In genomic region chr17:27332052-27332403, GRCh38 we compare ENCODE assay signal across 8 cellular contexts. TPM values are rescaled to one million over a fixed set of nuclear protein-coding genes. Genes with fewer than 3 reads are reported as not detected.
A peak's percentile ranks its signal among the peaks of the same experiment; 100 is the strongest.
DNase-seq lines count a peak whose midpoint lies in the region; ATAC-seq, FAIRE-seq and TF ChIP-seq lines count a peak whose summit lies in the region.

No MANE protein-coding gene starts in this region.

- dilution Hi-C loops in keratinocyte (cut with MboI; ENCODE audit: extremely low pct_ligation_motif_present, low sequenced_read_pairs) = no loop called here

- peak overlapping the region; percentile 28 for H3K9ac ChIP-seq in keratinocyte (ENCODE audit: control insufficient read depth, extremely low read depth, insufficient read depth, low read length)

- no peaks in the 10 kb centered on the region for H3K36me3 ChIP-seq in keratinocyte (ENCODE audit: control insufficient read depth in 2 of 2, extremely low read depth in 1 of 2, insufficient read depth in 2 of 2, low read length in 2 of 2)

- peak overlapping the region; percentile 65 for H3K4me3 Mint-ChIP-seq in activated CD4-positive, alpha-beta memory T cell treated with anti-CD3 and anti-CD28 coated beads, Interleukin-2, amount 10 ng/mL, durations not matched to agents 7 days and 5 days
- peak overlapping the region; percentile 84 for H3K4me3 Mint-ChIP-seq in stimulated activated memory B cell treated with anti-CD40 and anti-IgM and Interleukin-4, amounts not matched to agents 10 μg/mL and 1 μg/mL and 100 μg/mL, for 72 hours

- H3K27ac ChIP-seq in HL-60 (replicated peaks) (peak overlapping the region; percentile 72), keratinocyte (ENCODE audit: control insufficient read depth, insufficient read depth, low read length) (peak overlapping the region; percentile 80)

- peaks cover 23% of the 10 kb centered on the region for H3K4me1 Mint-ChIP-seq in activated CD4-positive, alpha-beta memory T cell treated with anti-CD3 and anti-CD28 coated beads, Interleukin-2, amount 10 ng/mL, durations not matched to agents 7 days and 5 days
- H3K4me1 Mint-ChIP-seq in stimulated activated memory B cell treated with anti-CD40 and anti-IgM and Interleukin-4, amounts not matched to agents 10 μg/mL and 1 μg/mL and 100 μg/mL, for 72 hours = peaks cover 40% of the 10 kb centered on the region

- H3K4me3 ChIP-seq in HL-60 (replicated peaks; ENCODE audit: insufficient read depth, low read length) (no peak overlapping the region), keratinocyte (ENCODE audit: control insufficient read depth in 2 of 3, extremely low read depth in 1 of 3, insufficient read depth in 2 of 3, low read depth in 1 of 3, low read length in 3 of 3) (no peak overlapping the region)

- H3K27me3 ChIP-seq in HL-60 (ENCODE audit: insufficient read depth, poor library complexity, severe bottlenecking) (no peaks in the 10 kb centered on the region), keratinocyte (ENCODE audit: control insufficient read depth, extremely low read depth, insufficient read depth, low read length) (no peaks in the 10 kb centered on the region)

- no peaks in the 10 kb centered on the region for H3K36me3 Mint-ChIP-seq in activated CD4-positive, alpha-beta memory T cell treated with anti-CD3 and anti-CD28 coated beads, Interleukin-2, amount 10 ng/mL, durations not matched to agents 7 days and 5 days (ENCODE audit: low read depth)
- H3K36me3 Mint-ChIP-seq in stimulated activated memory B cell treated with anti-CD40 and anti-IgM and Interleukin-4, amounts not matched to agents 10 μg/mL and 1 μg/mL and 100 μg/mL, for 72 hours = no peaks in the 10 kb centered on the region

- H3K9me3 ChIP-seq in keratinocyte (ENCODE audit: control insufficient read depth, low read depth, low read length) = no peaks in the 10 kb centered on the region

- no peak overlapping the region for H3K4me2 ChIP-seq in keratinocyte (ENCODE audit: control insufficient read depth, extremely low read depth, insufficient read depth, low read depth, low read length)

- no peak for DNase-seq in HL-60 (ENCODE audit: low read depth in 1 of 2, low spot score in 1 of 2)
- DNase-seq in activated CD4-positive, alpha-beta memory T cell treated with anti-CD3 and anti-CD28 coated beads, Interleukin-2, amount 10 ng/mL, durations not matched to agents 7 days and 5 days = no peak
- no peak for DNase-seq in keratinocyte (ENCODE audit: low read depth, low spot score)
- no peak for DNase-seq in epidermal melanocyte (ENCODE audit: insufficient read length, low spot score)
- DNase-seq in DMS53 (lab: John Stamatoyannopoulos, UW) = no peak
- no peak for DNase-seq in kidney tubule cell (ENCODE audit: low spot score)
- no peak for DNase-seq in HTR-8/SVneo (ENCODE audit: insufficient read length, low spot score)

- H4K20me1 ChIP-seq in keratinocyte (ENCODE audit: control insufficient read depth, extremely low read depth, insufficient read depth, low read length) = no peaks in the 10 kb centered on the region

- POLR2A ChIA-PET in activated CD4-positive, alpha-beta memory T cell treated with anti-CD3 and anti-CD28 coated beads, Interleukin-2, amount 10 ng/mL, durations not matched to agents 7 days and 5 days (lab: Charles Lee) = interaction anchor here (1.4 kb wide), 1 partner anchor 38 kb away, joined by 6 read pairs; the partner anchor contains the start of gene WSB1

- H2AFZ ChIP-seq in keratinocyte (ENCODE audit: control insufficient read depth, low read length) = no peak overlapping the region

- H3K9me3 Mint-ChIP-seq in activated CD4-positive, alpha-beta memory T cell treated with anti-CD3 and anti-CD28 coated beads, Interleukin-2, amount 10 ng/mL, durations not matched to agents 7 days and 5 days = no peaks in the 10 kb centered on the region
- no peaks in the 10 kb centered on the region for H3K9me3 Mint-ChIP-seq in stimulated activated memory B cell treated with anti-CD40 and anti-IgM and Interleukin-4, amounts not matched to agents 10 μg/mL and 1 μg/mL and 100 μg/mL, for 72 hours

- H3K27me3 Mint-ChIP-seq in activated CD4-positive, alpha-beta memory T cell treated with anti-CD3 and anti-CD28 coated beads, Interleukin-2, amount 10 ng/mL, durations not matched to agents 7 days and 5 days = no peaks in the 10 kb centered on the region
- H3K27me3 Mint-ChIP-seq in stimulated activated memory B cell treated with anti-CD40 and anti-IgM and Interleukin-4, amounts not matched to agents 10 μg/mL and 1 μg/mL and 100 μg/mL, for 72 hours = no peaks in the 10 kb centered on the region

- TF ChIP-seq CTCF in HL-60 (IDR thresholded peaks at IDR 0.05; ENCODE audit: insufficient read depth, low read length) (no peak), keratinocyte (optimal IDR thresholded peaks at IDR 0.05 in 1 of 3, IDR thresholded peaks at IDR 0.05 in 1 of 3, conservative IDR thresholded peaks at IDR 0.05 in 1 of 3; ENCODE audit: extremely low read depth in 1 of 3, insufficient read depth in 2 of 3, low read length in 3 of 3) (no peak)

- CTCF ChIA-PET in activated CD4-positive, alpha-beta memory T cell treated with anti-CD3 and anti-CD28 coated beads, Interleukin-2, amount 10 ng/mL, durations not matched to agents 7 days and 5 days (lab: Charles Lee) = interaction anchor here (1.5 to 3.1 kb wide), 3 partner anchors 38 to 95 kb away, joined by 8 to 107 read pairs (median 10); partner anchors contain the start of gene WSB1

- H3K4me1 ChIP-seq in keratinocyte (ENCODE audit: control insufficient read depth, extremely low read depth, insufficient read depth, low read length) = peaks cover 25% of the 10 kb centered on the region

- H3K27ac Mint-ChIP-seq in activated CD4-positive, alpha-beta memory T cell treated with anti-CD3 and anti-CD28 coated beads, Interleukin-2, amount 10 ng/mL, durations not matched to agents 7 days and 5 days = peak overlapping the region; percentile 4
- H3K27ac Mint-ChIP-seq in stimulated activated memory B cell treated with anti-CD40 and anti-IgM and Interleukin-4, amounts not matched to agents 10 μg/mL and 1 μg/mL and 100 μg/mL, for 72 hours = peak overlapping the region; percentile 96

- H3K79me2 ChIP-seq in keratinocyte (ENCODE audit: control insufficient read depth, insufficient read depth, low read length) = no peaks in the 10 kb centered on the region

- FAIRE-seq in keratinocyte (lab: Jason Lieb, UNC) = no peak
- no peak for FAIRE-seq in HTR-8/SVneo (lab: Jason Lieb, UNC)

- ATAC-seq in stimulated activated memory B cell treated with anti-CD40 and anti-IgM and Interleukin-4, amounts not matched to agents 10 μg/mL and 1 μg/mL and 100 μg/mL, for 72 hours = no peak

- no peaks in the 10 kb centered on the region for H3K9me1 ChIP-seq in keratinocyte (ENCODE audit: control insufficient read depth, extremely low read depth, insufficient read depth, low read length)

RNA-seq across cellular contexts. Expression of gene WSB1, which starts 38.1 kb away (rescaled TPM):
- total RNA-seq in activated CD4-positive, alpha-beta memory T cell treated with anti-CD3 and anti-CD28 coated beads, Interleukin-2, amount 10 ng/mL, durations not matched to agents 7 days and 5 days = 100 to 1,000 TPM; 143 to 155 TPM
- 70.2 to 141 TPM (median 135 TPM) in 3 replicates for polyA plus RNA-seq in keratinocyte
- polyA plus RNA-seq in keratinocyte (2011; ENCODE audit: low read depth) = 120 TPM
- polyA plus RNA-seq in keratinocyte (2011; cell fraction: cytosol; rRNA removed) = 33.7 and 50.3 TPM in 2 replicates
- polyA plus RNA-seq in keratinocyte (2011; cell fraction: nucleus; rRNA removed) = 498 and 811 TPM in 2 replicates
- 37.7 and 91.6 TPM in 2 replicates for polyA plus RNA-seq in keratinocyte (2012; ENCODE audit: low replicate concordance)
- 26.3 to 72.4 TPM (median 48.7 TPM) in 3 replicates for polyA minus RNA-seq in keratinocyte
- polyA minus RNA-seq in keratinocyte (2011; cell fraction: cytosol; rRNA and poly(A)+ RNA removed) = 20.1 TPM
- 66.6 and 122 TPM in 2 replicates for polyA minus RNA-seq in keratinocyte (2011; cell fraction: nucleus; rRNA and poly(A)+ RNA removed)
